In the genomic region with DNA sequence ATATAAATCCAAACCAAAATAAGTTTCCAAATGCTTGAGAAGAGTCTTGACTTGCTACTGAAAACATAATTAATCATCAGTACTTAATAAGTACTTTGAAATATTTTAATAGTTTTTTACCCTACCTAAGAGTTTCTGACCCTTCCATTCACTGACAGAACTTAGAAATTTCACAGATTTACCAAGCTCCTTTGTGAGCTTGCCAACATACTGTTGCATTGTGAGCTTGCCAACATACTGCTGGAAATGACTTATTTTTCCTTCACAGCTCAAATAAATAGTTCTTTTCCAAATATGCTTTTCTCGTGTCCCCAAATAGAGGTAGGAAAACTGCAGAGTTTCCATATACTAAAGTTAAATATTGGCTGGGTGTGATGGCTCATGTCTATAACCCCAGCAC, we compare ENCODE assay signal across 7 cellular contexts. TPM values are rescaled to one million over a fixed set of nuclear protein-coding genes. Genes with fewer than 3 reads are reported as not detected.
"Had no signal": no experiment of that assay in that cellular context is flagged by ENCODE, and none has a peak within 500 bp of the region (broad histone marks: within the 10 kb centered on the region; RNA-seq: fewer than 3 reads in every experiment).

No MANE protein-coding gene starts in this region.

- FAIRE-seq: H1 had no signal

- H3K27ac ChIP-seq: HL-60 had no signal

- H3K4me3 ChIP-seq: GM23338 had no signal

- H3K4me1 Mint-ChIP-seq: GM23338, H9 had no signal

- H3K4me2 ChIP-seq: GM23338 had no signal

- DNase-seq: H9, HCEC 1CT had no signal

- H2AFZ ChIP-seq: GM23338 had no signal

- H3K4me3 Mint-ChIP-seq: GM23338, H9, IgD-negative memory B cell had no signal

- H3K27ac Mint-ChIP-seq: GM23338, H9, IgD-negative memory B cell had no signal

RNA-seq across cellular contexts. Expression of gene AADAC, which starts 9.6 kb away (rescaled TPM):
- total RNA-seq: GM23338, H1, H9, HT1080 had no signal
